In the genomic region with DNA sequence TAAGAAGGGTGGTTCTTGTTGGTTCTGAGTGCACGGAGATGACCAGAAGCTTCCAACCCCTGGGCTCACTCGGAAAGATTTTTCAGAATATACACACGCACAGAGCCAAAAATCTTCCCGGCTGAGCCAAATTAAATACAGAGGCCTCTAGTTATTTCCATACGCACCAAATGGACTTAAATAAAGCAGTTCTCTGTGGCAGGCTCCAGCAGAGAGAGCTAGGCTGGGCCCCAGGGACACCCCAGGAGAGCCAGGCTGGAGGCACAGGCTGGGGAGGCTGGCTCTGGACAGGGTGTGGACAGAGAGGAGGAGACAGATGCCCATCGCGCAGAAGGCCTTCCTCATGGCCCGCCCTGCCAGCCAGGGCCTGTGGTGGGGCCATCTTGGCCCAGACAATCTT, we compare ENCODE assay signal across 14 cellular contexts.
A peak's percentile ranks its signal among the peaks of the same experiment; 100 is the strongest.
DNase-seq lines count a peak whose midpoint lies in the region; ATAC-seq and TF ChIP-seq lines count a peak whose summit lies in the region.
"Had no signal": no experiment of that assay in that cellular context is flagged by ENCODE, and none has a peak within 500 bp of the region (broad histone marks: within the 10 kb centered on the region; RNA-seq: fewer than 3 reads in every experiment).

No MANE protein-coding gene starts in this region.

- no peaks in the 10 kb centered on the region for H3K27me3 ChIP-seq in heart right ventricle
- no peaks in the 10 kb centered on the region for H3K27me3 ChIP-seq in dorsolateral prefrontal cortex
- no peaks in the 10 kb centered on the region for H3K27me3 ChIP-seq in osteoblast (ENCODE audit: insufficient read depth, low read length)
- no peaks in the 10 kb centered on the region for H3K27me3 ChIP-seq in tibial nerve

- TF ChIP-seq POLR2A in tibial nerve (IDR thresholded peaks at IDR 0.05): no peak

- no peak for TF ChIP-seq CTCF in heart right ventricle (IDR thresholded peaks at IDR 0.05)
- no peak for TF ChIP-seq CTCF in dorsolateral prefrontal cortex (IDR thresholded peaks at IDR 0.05 in 54 of 56, conservative IDR thresholded peaks at IDR 0.05 in 2 of 56; ENCODE audit: low read depth in 1 of 56, partially characterized antibody in 56 of 56)
- no peak for TF ChIP-seq CTCF in osteoblast (IDR thresholded peaks at IDR 0.05; ENCODE audit: extremely low read depth, low read depth, low read length)
- TF ChIP-seq CTCF in tibial nerve (IDR thresholded peaks at IDR 0.05): no peak

- no peak overlapping the region for H2AFZ ChIP-seq in osteoblast (ENCODE audit: low read length)

- H3K79me2 ChIP-seq in osteoblast (ENCODE audit: insufficient read depth, low read length): peaks cover 93% of the 10 kb centered on the region

- H3K4me1 ChIP-seq in heart right ventricle (peaks cover 77 to 100% (median 100%) of the 10 kb centered on the region in 9 donors), osteoblast (ENCODE audit: insufficient read depth, low read length) (peaks cover 30% of the 10 kb centered on the region), tibial nerve (peaks cover 0 to 99% (median 57%) of the 10 kb centered on the region in 4 donors)

- WGBS in heart right ventricle, 2 donors: 38 to 44% methylated on average over 8 of the region's 8 CpGs
- 25 to 45% methylated on average over 8 of the region's 8 CpGs for WGBS in tibial nerve, 2 donors

- H3K4me3 ChIP-seq in heart right ventricle (no peak overlapping the region), dorsolateral prefrontal cortex (no peak overlapping the region), osteoblast (ENCODE audit: insufficient read depth, low read length) (no peak overlapping the region), tibial nerve (no peak overlapping the region)

- H3K9me3 ChIP-seq in heart right ventricle: no peaks in the 10 kb centered on the region
- no peaks in the 10 kb centered on the region for H3K9me3 ChIP-seq in osteoblast (ENCODE audit: low read depth, low read length)
- H3K9me3 ChIP-seq in tibial nerve: no peaks in the 10 kb centered on the region

- no peak overlapping the region for H3K4me2 ChIP-seq in osteoblast (ENCODE audit: insufficient read depth, low read length)

- TF ChIP-seq EP300 in tibial nerve (IDR thresholded peaks at IDR 0.05): no peak

- H3K36me3 ChIP-seq in heart right ventricle (peaks cover 0 to 20% (median 0%) of the 10 kb centered on the region in 9 donors), osteoblast (ENCODE audit: insufficient read depth, low read length) (no peaks in the 10 kb centered on the region), tibial nerve (no peaks in the 10 kb centered on the region)

- peaks cover 88% of the 10 kb centered on the region for H4K20me1 ChIP-seq in osteoblast (ENCODE audit: insufficient read depth, low read length)

- no peak for ATAC-seq in heart right ventricle
- ATAC-seq in left ventricle myocardium superior: no peak
- ATAC-seq in GM21423 (IDR thresholded peaks at IDR 0.05; ENCODE audit: unreplicated experiment): no peak

- H3K27ac ChIP-seq in heart right ventricle (peak overlapping the region; percentile 36 to 93 (median 72)), dorsolateral prefrontal cortex (peak overlapping the region in 51 of 59 donors; percentile 4 to 89 (median 74)), osteoblast (ENCODE audit: low read depth, low read length) (no peak overlapping the region), tibial nerve (peak overlapping the region in 3 of 4 donors; percentile 18 to 87 (median 81))
- H3K27ac ChIP-seq: epithelial cell of prostate had no signal

- intact Hi-C loops in heart right ventricle (cut with DNase I): no loop called here
- intact Hi-C loops in left ventricle myocardium superior (cut with micrococcal nuclease): no loop called here
- intact Hi-C loops in dorsolateral prefrontal cortex (cut with DNase I): no loop called here

- DNase-seq in heart right ventricle: no peak
- no peak for DNase-seq in left ventricle myocardium superior
- no peak for DNase-seq in dorsolateral prefrontal cortex
- peak; percentile 59 for DNase-seq in osteoblast (ENCODE audit: insufficient read length, low spot score, missing footprints)
- DNase-seq in tibial nerve (ENCODE audit: low spot score in 2 of 2): no peak
- DNase-seq in occipital lobe (lab: John Stamatoyannopoulos, UW): no peak
- no peak for DNase-seq in cerebellar nuclear complex (lab: John Stamatoyannopoulos, UW)
- DNase-seq: activated CD4-positive, alpha-beta T cell treated with anti-CD3 and anti-CD28 coated beads, Interleukin-2, amount 10 ng/mL, durations not matched to agents 7 days and 5 days; NCI-H146; NCI-H446; SHP77; T-helper 9 cell had no signal
